ENCODE assay signal across 29 cellular contexts in the genomic region with DNA sequence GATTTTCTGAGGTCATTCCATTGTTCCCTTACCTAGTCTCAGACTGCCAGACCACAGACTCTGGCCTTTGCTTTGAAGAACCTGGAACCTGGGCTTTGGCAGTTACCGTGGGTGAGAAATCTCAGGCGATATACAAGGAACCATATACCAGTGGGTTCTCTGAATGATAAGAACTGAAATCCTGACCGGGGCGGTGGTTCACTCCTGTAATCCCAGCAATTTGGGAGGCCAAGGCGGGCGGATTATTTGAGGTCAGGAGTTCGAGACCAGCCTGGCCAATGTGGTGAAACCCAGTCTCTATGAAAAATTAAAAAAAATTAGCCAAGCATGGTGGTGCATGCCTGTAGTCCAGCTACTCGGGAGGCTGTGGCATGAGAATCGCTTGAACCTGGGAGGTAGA. TPM values are rescaled to one million over a fixed set of nuclear protein-coding genes. Genes with fewer than 3 reads are reported as not detected.
"Had no signal": no experiment of that assay in that cellular context is flagged by ENCODE, and none has a peak within 500 bp of the region (broad histone marks: within the 10 kb centered on the region; RNA-seq: fewer than 3 reads in every experiment).

No MANE protein-coding gene starts in this region.

- H3K4me1 ChIP-seq: esophagus muscularis mucosa, gastroesophageal sphincter, heart left ventricle, tibial nerve, vagina had no signal

- H3K27me3 Mint-ChIP-seq: natural killer cell treated with Interleukin-12 subunit alpha and Interleukin-12 subunit beta and Interleukin-15 and Interleukin-18, amount 100 ng/mL, for 72 hours; stimulated activated naive CD8-positive, alpha-beta T cell treated with anti-CD3 and anti-CD28 coated beads, Interleukin-15, Interleukin-2, amounts not matched to agents 100 ng/mL and 50 ng/mL, for 24 hours had no signal

- H3K4me1 Mint-ChIP-seq: endodermal cell; memory B cell; mesothelial cell of epicardium; naive B cell; neural crest cell; stimulated activated effector memory CD8-positive, alpha-beta T cell treated with anti-CD3 and anti-CD28 coated beads, Interleukin-12 subunit alpha, Interleukin-12 subunit beta, amount 100 ng/mL, for 72 hours had no signal

- H3K4me3 ChIP-seq: esophagus muscularis mucosa, gastroesophageal sphincter, heart left ventricle, hepatocyte, lung, mucosa of descending colon, pancreas, smooth muscle cell, thoracic aorta, tibial nerve, vagina had no signal

- H3K36me3 ChIP-seq: pancreas had no signal

- H3K4me3 Mint-ChIP-seq: endodermal cell; memory B cell; mesothelial cell of epicardium; natural killer cell treated with Interleukin-12 subunit alpha and Interleukin-12 subunit beta and Interleukin-15 and Interleukin-18, amount 100 ng/mL, for 72 hours; neural crest cell; stimulated activated effector memory CD8-positive, alpha-beta T cell treated with anti-CD3 and anti-CD28 coated beads, Interleukin-12 subunit alpha, Interleukin-12 subunit beta, amount 100 ng/mL, for 72 hours; stimulated activated naive CD8-positive, alpha-beta T cell treated with anti-CD3 and anti-CD28 coated beads, Interleukin-15, Interleukin-2, amounts not matched to agents 100 ng/mL and 50 ng/mL, for 24 hours had no signal

- H3K27ac ChIP-seq: esophagus muscularis mucosa, foreskin keratinocyte, gastroesophageal sphincter, heart left ventricle, hepatocyte, neutrophil, pancreas, thoracic aorta, tibial nerve, vagina had no signal

- H3K27me3 ChIP-seq: esophagus muscularis mucosa, foreskin keratinocyte, gastroesophageal sphincter, heart left ventricle, hepatocyte, neutrophil, pancreas, tibial nerve, vagina had no signal

- H2AFZ ChIP-seq: hepatocyte had no signal

- DNase-seq: effector CD8-positive, alpha-beta T cell; endodermal cell; foreskin keratinocyte; heart left ventricle; kidney; mucosa of descending colon; naive B cell; pancreas; retina; stimulated activated CD4-positive, alpha-beta T cell treated with anti-CD3 and anti-CD28 coated beads, Interleukin-2, amount 100 ng/mL, for 24 hours; stimulated activated CD4-positive, alpha-beta T cell treated with anti-CD3 and anti-CD28 coated beads, Interleukin-4, amount 100 ng/mL, for 24 hours had no signal

- H3K79me2 ChIP-seq: hepatocyte had no signal

- H3K4me2 ChIP-seq: hepatocyte, smooth muscle cell had no signal

- ATAC-seq: foreskin keratinocyte; gastroesophageal sphincter; heart left ventricle; left lobe of liver; mucosa of descending colon; natural killer cell treated with Interleukin-12 subunit alpha and Interleukin-12 subunit beta and Interleukin-15 and Interleukin-18, amount 100 ng/mL, for 72 hours; pancreas; sciatic nerve; stimulated activated effector memory CD8-positive, alpha-beta T cell treated with anti-CD3 and anti-CD28 coated beads, Interleukin-12 subunit alpha, Interleukin-12 subunit beta, amount 100 ng/mL, for 72 hours had no signal

- H3K27ac Mint-ChIP-seq: endodermal cell; memory B cell; mesothelial cell of epicardium; natural killer cell treated with Interleukin-12 subunit alpha and Interleukin-12 subunit beta and Interleukin-15 and Interleukin-18, amount 100 ng/mL, for 72 hours; stimulated activated effector memory CD8-positive, alpha-beta T cell treated with anti-CD3 and anti-CD28 coated beads, Interleukin-12 subunit alpha, Interleukin-12 subunit beta, amount 100 ng/mL, for 72 hours; stimulated activated naive CD8-positive, alpha-beta T cell treated with anti-CD3 and anti-CD28 coated beads, Interleukin-15, Interleukin-2, amounts not matched to agents 100 ng/mL and 50 ng/mL, for 24 hours had no signal

- H3K9me3 Mint-ChIP-seq: natural killer cell treated with Interleukin-12 subunit alpha and Interleukin-12 subunit beta and Interleukin-15 and Interleukin-18, amount 100 ng/mL, for 72 hours; stimulated activated effector memory CD8-positive, alpha-beta T cell treated with anti-CD3 and anti-CD28 coated beads, Interleukin-12 subunit alpha, Interleukin-12 subunit beta, amount 100 ng/mL, for 72 hours; stimulated activated naive CD8-positive, alpha-beta T cell treated with anti-CD3 and anti-CD28 coated beads, Interleukin-15, Interleukin-2, amounts not matched to agents 100 ng/mL and 50 ng/mL, for 24 hours had no signal

- H3K36me3 Mint-ChIP-seq: natural killer cell treated with Interleukin-12 subunit alpha and Interleukin-12 subunit beta and Interleukin-15 and Interleukin-18, amount 100 ng/mL, for 72 hours; stimulated activated effector memory CD8-positive, alpha-beta T cell treated with anti-CD3 and anti-CD28 coated beads, Interleukin-12 subunit alpha, Interleukin-12 subunit beta, amount 100 ng/mL, for 72 hours had no signal

RNA-seq across cellular contexts. Expression of a gene that starts 14.3 kb away (rescaled TPM):
- total RNA-seq: pulmonary artery endothelial cell had no signal
